Comparison of ENCODE assay signal across 20 cellular contexts in the genomic region with DNA sequence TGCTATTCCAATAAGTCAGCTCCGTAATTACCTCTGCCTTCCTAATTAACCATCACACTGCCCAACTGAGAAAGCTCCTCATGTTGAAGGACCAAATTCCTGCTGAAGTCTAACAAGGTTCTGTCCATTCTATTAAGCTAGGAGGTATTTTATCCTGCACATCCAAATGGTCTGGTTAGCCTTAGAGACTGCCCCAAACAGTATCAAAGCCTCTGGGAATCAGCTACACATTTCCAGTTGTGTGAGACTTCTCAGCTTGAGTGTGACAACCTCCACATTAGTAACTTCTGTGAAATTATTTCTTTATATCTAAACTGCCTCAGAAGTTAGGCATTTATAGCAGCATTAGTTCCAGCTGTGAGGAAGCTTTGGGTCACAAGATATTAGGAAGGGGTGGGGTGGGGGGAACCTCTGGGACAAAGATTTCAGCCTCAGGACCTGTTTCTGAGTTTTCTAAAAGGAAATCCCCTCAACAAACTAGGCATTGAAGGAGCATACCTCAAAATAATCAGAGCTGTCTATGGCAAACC.
"Had no signal": no experiment of that assay in that cellular context is flagged by ENCODE, and none has a peak within 500 bp of the region (broad histone marks: within the 10 kb centered on the region; RNA-seq: fewer than 3 reads in every experiment).

No MANE protein-coding gene starts in this region.

- H3K27me3 ChIP-seq: brain microvascular endothelial cell, testis, upper lobe of left lung had no signal

- H3K4me3 ChIP-seq: coronary artery, lung, testis, upper lobe of left lung had no signal

- DNase-seq: activated CD4-positive, alpha-beta T cell treated with anti-CD3 and anti-CD28 coated beads, Interleukin-2, amount 10 ng/mL, durations not matched to agents 24 days and 14 days; activated CD8-positive, alpha-beta T cell treated with anti-CD3 and anti-CD28 coated beads, Interleukin-2, amount 10 ng/mL, durations not matched to agents 7 days and 5 days; activated naive CD4-positive, alpha-beta T cell treated with anti-CD3 and anti-CD28 coated beads, Interleukin-2, amount 10 ng/mL, durations not matched to agents 7 days and 5 days; activated naive CD8-positive, alpha-beta T cell treated with anti-CD3 and anti-CD28 coated beads, Interleukin-2, amount 50 U/mL, for 24 hours; activated T-cell treated with anti-CD3 and anti-CD28 coated beads, Interleukin-2, amount 50 U/mL, for 24 hours; aorta; brain microvascular endothelial cell; erythroblast; hypothalamus; islet precursor cell; left colon; occipital lobe; retina; small intestine; stimulated activated CD4-positive, alpha-beta T cell treated with anti-CD3 and anti-CD28 coated beads, Interleukin-15, amount 100 ng/mL, for 24 hours; stimulated activated CD4-positive, alpha-beta T cell treated with anti-CD3 and anti-CD28 coated beads, Interleukin-2, amount 100 ng/mL, for 48 hours; upper lobe of left lung had no signal

- H3K27ac ChIP-seq: brain microvascular endothelial cell, coronary artery had no signal

- ATAC-seq: activated CD8-positive, alpha-beta T cell treated with anti-CD3 and anti-CD28 coated beads, Interleukin-2, amount 10 ng/mL, durations not matched to agents 7 days and 5 days; activated naive CD8-positive, alpha-beta T cell treated with anti-CD3 and anti-CD28 coated beads, Interleukin-2, amount 50 U/mL, for 24 hours; left colon had no signal

- H3K36me3 ChIP-seq: brain microvascular endothelial cell, upper lobe of left lung had no signal

- H3K9me3 ChIP-seq: testis, upper lobe of left lung had no signal
